Comparison of ENCODE assay signal across 8 cellular contexts in the genomic region with DNA sequence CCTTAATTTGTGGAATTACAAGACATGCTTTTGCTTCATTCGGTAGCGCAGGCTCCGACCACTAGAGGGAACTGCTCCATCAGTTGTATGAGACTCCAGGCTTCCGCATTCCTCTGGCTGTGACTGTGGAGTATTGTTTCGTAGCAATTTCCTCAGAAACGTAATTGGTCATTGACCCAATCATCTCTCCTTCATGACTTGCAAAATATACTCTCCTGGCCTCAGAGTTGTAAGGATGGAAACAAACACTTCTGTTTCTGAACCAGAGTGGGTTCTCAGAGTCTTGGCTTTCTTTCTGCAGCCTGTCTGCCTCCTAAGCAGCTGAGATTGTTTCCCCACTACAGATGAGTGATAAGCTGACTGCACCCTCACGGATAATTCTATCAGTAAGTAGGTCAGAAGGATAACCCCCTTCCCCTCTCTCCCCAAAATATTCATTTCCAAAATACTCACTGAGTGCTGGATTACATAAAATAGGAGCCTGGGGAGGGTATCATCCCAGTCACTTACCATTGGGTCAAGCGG.
A peak's percentile ranks its signal among the peaks of the same experiment; 100 is the strongest.
DNase-seq lines count a peak whose midpoint lies in the region; ATAC-seq and TF ChIP-seq lines count a peak whose summit lies in the region.

No MANE protein-coding gene starts in this region.

- ATAC-seq in GM21786 (IDR thresholded peaks at IDR 0.05; ENCODE audit: unreplicated experiment) (peak; percentile 89), gastroesophageal sphincter (peak; percentile 98)
- ATAC-seq in activated T-helper 17 cell treated with anti-CD3 and anti-CD28 coated beads, Interleukin-2, amount 50 U/mL, for 72 hours (replicated peaks): peak; percentile 95

- no peak overlapping the region for H3K27ac Mint-ChIP-seq in activated T-helper 17 cell treated with anti-CD3 and anti-CD28 coated beads, Interleukin-2, amount 50 U/mL, for 72 hours

- no peaks in the 10 kb centered on the region for H3K36me3 Mint-ChIP-seq in activated T-helper 17 cell treated with anti-CD3 and anti-CD28 coated beads, Interleukin-2, amount 50 U/mL, for 72 hours (ENCODE audit: low read depth)

- H3K4me1 ChIP-seq in gastroesophageal sphincter (peaks cover 0 to 7% (median 0%) of the 10 kb centered on the region in 3 donors), neutrophil (ENCODE audit: control insufficient read depth in 1 of 2, insufficient read depth in 1 of 2, low read depth in 1 of 2, low read length in 1 of 2) (peaks cover 0 to 9% of the 10 kb centered on the region in 2 experiments), tibial artery (peaks cover 0 to 4% (median 0%) of the 10 kb centered on the region in 4 donors)

- peak overlapping the region; percentile 12 to 33 for H3K4me3 ChIP-seq in gastroesophageal sphincter
- H3K4me3 ChIP-seq in neutrophil (ENCODE audit: low read depth in 1 of 2, low read length in 1 of 2): no peak overlapping the region
- peak overlapping the region; percentile 30 to 35 for H3K4me3 ChIP-seq in tibial artery

- H3K27me3 ChIP-seq in gastroesophageal sphincter (no peaks in the 10 kb centered on the region), neutrophil (no peaks in the 10 kb centered on the region), tibial artery (no peaks in the 10 kb centered on the region)

- TF ChIP-seq EP300 in Ishikawa (IDR thresholded peaks at IDR 0.05; ENCODE audit: borderline replicate concordance) (no peak), gastroesophageal sphincter (IDR thresholded peaks at IDR 0.05) (no peak)

- peaks cover 3% of the 10 kb centered on the region for H3K27me3 Mint-ChIP-seq in activated T-helper 17 cell treated with anti-CD3 and anti-CD28 coated beads, Interleukin-2, amount 50 U/mL, for 72 hours

- no peaks in the 10 kb centered on the region for H3K4me1 Mint-ChIP-seq in activated T-helper 17 cell treated with anti-CD3 and anti-CD28 coated beads, Interleukin-2, amount 50 U/mL, for 72 hours

- H3K4me3 Mint-ChIP-seq in activated T-helper 17 cell treated with anti-CD3 and anti-CD28 coated beads, Interleukin-2, amount 50 U/mL, for 72 hours: peak overlapping the region; percentile 40

- H3K9me3 ChIP-seq in gastroesophageal sphincter: no peaks in the 10 kb centered on the region
- no peaks in the 10 kb centered on the region for H3K9me3 ChIP-seq in neutrophil
- H3K9me3 ChIP-seq in tibial artery: no peaks in the 10 kb centered on the region

- TF ChIP-seq RAD21 in Ishikawa (IDR thresholded peaks at IDR 0.05; ENCODE audit: low read depth): peak; percentile 90

- TF ChIP-seq POLR2A in gastroesophageal sphincter (IDR thresholded peaks at IDR 0.05): no peak

- TF ChIP-seq CTCF in gastroesophageal sphincter (IDR thresholded peaks at IDR 0.05) (peak; percentile 88 to 96 (median 93)), neutrophil (IDR thresholded peaks at IDR 0.05) (peak; percentile 13), tibial artery (IDR thresholded peaks at IDR 0.05) (peak; percentile 82 to 89)

- no peaks in the 10 kb centered on the region for H3K36me3 ChIP-seq in gastroesophageal sphincter
- H3K36me3 ChIP-seq in neutrophil: no peaks in the 10 kb centered on the region
- H3K36me3 ChIP-seq in tibial artery: no peaks in the 10 kb centered on the region

- 13 to 80% methylated on average over 1 to 8 of the region's 8 CpGs for WGBS in gastroesophageal sphincter (ENCODE audit: low coverage in 1 of 2), 2 donors

- no peaks in the 10 kb centered on the region for H3K9me3 Mint-ChIP-seq in activated T-helper 17 cell treated with anti-CD3 and anti-CD28 coated beads, Interleukin-2, amount 50 U/mL, for 72 hours

- peak overlapping the region; percentile 29 to 75 (median 68) for H3K27ac ChIP-seq in gastroesophageal sphincter
- no peak overlapping the region for H3K27ac ChIP-seq in neutrophil
- H3K27ac ChIP-seq in tibial artery: peak overlapping the region; percentile 20 to 52

- peak; percentile 96 for DNase-seq in ELR (ENCODE audit: low read depth)
- peak; percentile 99 for DNase-seq in OCI-M1 (lab: John Stamatoyannopoulos, UW)
- peak; percentile 88 to 91 for DNase-seq in tibial artery

- intact Hi-C loops in tibial artery (cut with DNase I; ENCODE audit: low total_unique reads): loop anchor here (5.0 kb wide), 1 partner anchor 146 kb away; the partner anchor contains the start of gene ZC3H12C

TF ChIP-seq in Ishikawa, 13 proteins besides CTCF, POLR2A, EP300 and RAD21:
- TF ChIP-seq TAF1 (IDR thresholded peaks at IDR 0.05; ENCODE audit: low read depth) (no peak), FOXM1 (IDR thresholded peaks at IDR 0.05; ENCODE audit: borderline replicate concordance, low read depth) (no peak), USF1 (IDR thresholded peaks at IDR 0.05) (no peak), CREB1 (IDR thresholded peaks at IDR 0.05; ENCODE audit: low read depth) (peak; percentile 73), YY1 (IDR thresholded peaks at IDR 0.05; ENCODE audit: low read depth) (no peak), ZBTB7A (IDR thresholded peaks at IDR 0.05; ENCODE audit: low read depth) (no peak), NFIC (IDR thresholded peaks at IDR 0.05) (no peak), CEBPB (IDR thresholded peaks at IDR 0.05) (no peak), TEAD4 (IDR thresholded peaks at IDR 0.05) (peak; percentile 82), TCF12 (IDR thresholded peaks at IDR 0.05; ENCODE audit: low read depth) (no peak)
- TF ChIP-seq, protein P1, sequence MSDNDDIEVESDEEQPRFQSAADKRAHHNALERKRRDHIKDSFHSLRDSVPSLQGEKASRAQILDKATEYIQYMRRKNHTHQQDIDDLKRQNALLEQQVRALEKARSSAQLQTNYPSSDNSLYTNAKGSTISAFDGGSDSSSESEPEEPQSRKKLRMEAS (IDR thresholded peaks at IDR 0.05): no peak

Comparison
In these comparisons a context has a peak if more than half of its experiments do, and no peak if none do; other contexts are left out.
1. H3K4me3 ChIP-seq: peak in gastroesophageal sphincter (2 of 2) and tibial artery (2 of 2); none in neutrophil (0 of 2).
2. CTCF ChIP-seq: peak in every context shown above with its lines; median percentile 93 in gastroesophageal sphincter; 86 in tibial artery; 13 in neutrophil.
3. Peak in every context shown above with its lines, with median percentiles within 50 percentile points of each other: DNase-seq and ATAC-seq.